ENCODE assay signal across 8 cellular contexts in the genomic region with DNA sequence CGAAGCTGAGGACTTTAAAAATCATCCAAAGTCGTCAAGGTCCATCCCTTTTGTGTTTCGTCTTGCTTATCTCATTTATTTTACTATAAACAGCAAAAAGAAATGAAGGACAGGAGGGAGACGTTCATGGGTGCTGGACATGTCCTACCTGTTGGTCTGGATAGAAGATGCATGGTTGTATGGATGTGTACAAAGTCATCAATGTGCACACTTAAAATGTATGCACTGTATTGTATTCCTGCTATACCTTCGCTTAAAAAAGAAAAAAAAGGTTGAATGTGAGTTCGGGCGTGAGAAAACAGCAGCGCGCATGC. TPM values are rescaled to one million over a fixed set of nuclear protein-coding genes. Genes with fewer than 3 reads are reported as not detected.
DNase-seq lines count a peak whose midpoint lies in the region; ATAC-seq and TF ChIP-seq lines count a peak whose summit lies in the region.

No MANE protein-coding gene starts in this region.

- peaks cover 7% of the 10 kb centered on the region for H3K79me1 ChIP-seq in trophoblast cell (ENCODE audit: low read length)

- H3K27ac ChIP-seq in PC-9 = peak overlapping the region; percentile 51; the same call in 1 of the 2 replicates
- H3K27ac ChIP-seq in esophagus (ENCODE audit: low read depth in 2 of 2, low read length in 1 of 2) = peak overlapping the region in 1 of 2 donors; percentile 5
- H3K27ac ChIP-seq in trophoblast cell (ENCODE audit: low read depth, low read length) = no peak overlapping the region

- H3K9me3 ChIP-seq in PC-9 (ENCODE audit: insufficient read depth, low read depth) (no peaks in the 10 kb centered on the region), esophagus (ENCODE audit: control insufficient read depth in 2 of 2, insufficient read depth in 1 of 2, low read depth in 1 of 2, low read length in 1 of 2) (no peaks in the 10 kb centered on the region), trophoblast cell (ENCODE audit: insufficient read depth, low read depth, low read length) (peaks cover 2% of the 10 kb centered on the region)

- no peak for ATAC-seq in HG03460 (IDR thresholded peaks at IDR 0.05; ENCODE audit: unreplicated experiment)

- peak overlapping the region; percentile 93 for H3K4me2 ChIP-seq in PC-9
- H3K4me2 ChIP-seq in trophoblast cell (ENCODE audit: low read length) = peak overlapping the region; percentile 76

- H3K9ac ChIP-seq in trophoblast cell (ENCODE audit: low read length) = no peak overlapping the region

- no TSS peak for BruUV-seq in PC-9 (replicated peaks; lab: Mats Ljungman, UMichigan)

- H2AK5ac ChIP-seq in trophoblast cell (ENCODE audit: low read length) = no peak overlapping the region

- peaks cover 5% of the 10 kb centered on the region; the same call in 1 of the 2 replicates for H4K20me1 ChIP-seq in PC-9 (ENCODE audit: insufficient read depth)

- no peak overlapping the region for H4K12ac ChIP-seq in trophoblast cell (ENCODE audit: low read depth, low read length)

- H3F3A ChIP-seq in PC-9 (ENCODE audit: insufficient read depth, low read depth) = peaks cover 6% of the 10 kb centered on the region; the same call in 1 of the 2 replicates

- H2AFZ ChIP-seq in PC-9 = 0 out of 2 replicates have a peak overlapping the region, but pooled peaks have one; percentile 71
- H2AFZ ChIP-seq in trophoblast cell (ENCODE audit: insufficient read depth, low read length, poor library complexity) = no peak overlapping the region

- H3K9me2 ChIP-seq in PC-9 (ENCODE audit: insufficient read depth) = no peaks in the 10 kb centered on the region

- no peak overlapping the region for H2BK12ac ChIP-seq in trophoblast cell (ENCODE audit: low read length)

- H3K14ac ChIP-seq in trophoblast cell (ENCODE audit: low read length) = no peak overlapping the region

- DNase-seq in PC-9 = no peak
- DNase-seq in trophoblast cell = no peak
- DNase-seq in activated effector memory CD4-positive, alpha-beta T cell treated with Interleukin-2 at 50 U/mL for 16 hours = no peak
- DNase-seq in DMS 273 treated with DMSO at 0.1 percent for 48 hours (lab: John Stamatoyannopoulos, UW) = no peak
- no peak for DNase-seq in glomerular visceral epithelial cell (ENCODE audit: extremely low spot score)

- TF ChIP-seq CTCF in PC-9 (conservative IDR thresholded peaks at IDR 0.05) = no peak

- intact Hi-C loops in PC-9 (cut with micrococcal nuclease; ENCODE audit: unreplicated experiment) = loop anchor here (1.0 to 5.0 kb wide), 2 partner anchors 41 to 73 kb away; partner anchors contain the start of gene MRFAP1

- H2BK5ac ChIP-seq in trophoblast cell (ENCODE audit: low read depth, low read length, poor library complexity) = no peak overlapping the region

- H3K79me2 ChIP-seq in PC-9 (ENCODE audit: low read depth) (peaks cover 23% of the 10 kb centered on the region), trophoblast cell (ENCODE audit: control insufficient read depth, insufficient read depth, low read length, poor library complexity) (peaks cover 7% of the 10 kb centered on the region)

- H3K18ac ChIP-seq in trophoblast cell (ENCODE audit: low read length) = no peak overlapping the region

- peak overlapping the region; percentile 74 for H4K8ac ChIP-seq in trophoblast cell (ENCODE audit: low read depth, low read length)

- WGBS in esophagus, 2 donors = 7 to 9% methylated on average over 9 of the region's 9 CpGs
- WGBS in trophoblast cell (ENCODE audit: extremely low coverage, insufficient coverage, insufficient read length) = no CpG with 5 or more reads among the region's 9 CpGs

- no peak overlapping the region for H2BK120ac ChIP-seq in trophoblast cell (ENCODE audit: insufficient read depth, low read length, poor library complexity)

- H3K27me3 ChIP-seq in PC-9 (ENCODE audit: insufficient read depth, low read depth) (no peaks in the 10 kb centered on the region), esophagus (ENCODE audit: control insufficient read depth in 1 of 2, insufficient read depth in 2 of 2, low read length in 2 of 2) (no peaks in the 10 kb centered on the region), trophoblast cell (ENCODE audit: insufficient read depth, low read length) (no peaks in the 10 kb centered on the region)

- peaks cover 11% of the 10 kb centered on the region for H3K4me1 ChIP-seq in PC-9 (replicated peaks; ENCODE audit: insufficient read depth)
- H3K4me1 ChIP-seq in esophagus (ENCODE audit: control insufficient read depth in 2 of 2, insufficient read depth in 2 of 2, low read length in 1 of 2) = no peaks in the 10 kb centered on the region
- H3K4me1 ChIP-seq in trophoblast cell (ENCODE audit: control insufficient read depth in 1 of 2, insufficient read depth in 2 of 2, low read length in 2 of 2) = peaks cover 0 to 2% of the 10 kb centered on the region in 2 experiments

- POLR2A ChIA-PET in PC-9 (lab: Charles Lee; ENCODE audit: unreplicated experiment) = interaction anchor here (0.6 to 1.5 kb wide), 2 partner anchors 20 to 100 kb away, joined by 3 read pairs; no protein-coding TSS in a partner anchor

- CTCF ChIA-PET in PC-9 (lab: Charles Lee) = interaction anchor here (1.8 kb wide), 1 partner anchor 41 kb away, joined by 8 read pairs; no protein-coding TSS in a partner anchor

- H3K36me3 ChIP-seq in PC-9 (ENCODE audit: low read depth) (no peaks in the 10 kb centered on the region), esophagus (ENCODE audit: control insufficient read depth in 2 of 2, insufficient read depth in 2 of 2, low read length in 1 of 2) (no peaks in the 10 kb centered on the region), trophoblast cell (ENCODE audit: control insufficient read depth in 1 of 2, insufficient read depth in 2 of 2, low read length in 2 of 2) (no peaks in the 10 kb centered on the region)

- peak overlapping the region; percentile 86; the same call in 1 of the 2 replicates for H3K4me3 ChIP-seq in GM08714 (ENCODE audit: low read length)
- H3K4me3 ChIP-seq in PC-9 = peak overlapping the region; percentile 94
- H3K4me3 ChIP-seq in esophagus (ENCODE audit: low read depth in 1 of 2, low read length in 2 of 2) = peak overlapping the region; percentile 63 to 83
- H3K4me3 ChIP-seq in trophoblast cell (ENCODE audit: low read depth, low read length) = peak overlapping the region; percentile 95

- H4K91ac ChIP-seq in trophoblast cell (ENCODE audit: low read depth, low read length) = no peak overlapping the region

- H3K4ac ChIP-seq in trophoblast cell (ENCODE audit: low read depth, low read length) = no peak overlapping the region

- no peak overlapping the region for H3K23ac ChIP-seq in trophoblast cell (ENCODE audit: low read length)

RNA-seq across cellular contexts. Expression of gene BLOC1S4, which starts 0.3 kb away (rescaled TPM):
- 11.7 and 13.9 TPM in 2 replicates for total RNA-seq in PC-9 (2021)
- 1 to 10 TPM; 5.4 to 9.9 TPM for polyA plus RNA-seq in esophagus
- polyA plus RNA-seq in trophoblast cell (2013) = 16.8 TPM in 2 replicates

RNA-seq across cellular contexts. Expression of gene MRFAP1L1, which starts 6.0 kb away (rescaled TPM):
- total RNA-seq in PC-9 (2021) = 51.4 and 52.1 TPM in 2 replicates
- polyA plus RNA-seq in esophagus = 10 to 100 TPM; 47.1 to 54.9 TPM
- polyA plus RNA-seq in trophoblast cell (2013) = 41.1 and 42.0 TPM in 2 replicates

RNA-seq across cellular contexts. Expression of gene S100P, which starts 22.0 kb away (rescaled TPM):
- total RNA-seq in PC-9 (2021) = 480 and 837 TPM in 2 replicates
- 100 to 1,000 TPM in 1 of 2 donors, 10 to 100 TPM in 1; 60.0 to 290 TPM for polyA plus RNA-seq in esophagus
- 761 and 882 TPM in 2 replicates for polyA plus RNA-seq in trophoblast cell (2013)
